Comparison of ENCODE assay signal across 32 cellular contexts in the genomic region with DNA sequence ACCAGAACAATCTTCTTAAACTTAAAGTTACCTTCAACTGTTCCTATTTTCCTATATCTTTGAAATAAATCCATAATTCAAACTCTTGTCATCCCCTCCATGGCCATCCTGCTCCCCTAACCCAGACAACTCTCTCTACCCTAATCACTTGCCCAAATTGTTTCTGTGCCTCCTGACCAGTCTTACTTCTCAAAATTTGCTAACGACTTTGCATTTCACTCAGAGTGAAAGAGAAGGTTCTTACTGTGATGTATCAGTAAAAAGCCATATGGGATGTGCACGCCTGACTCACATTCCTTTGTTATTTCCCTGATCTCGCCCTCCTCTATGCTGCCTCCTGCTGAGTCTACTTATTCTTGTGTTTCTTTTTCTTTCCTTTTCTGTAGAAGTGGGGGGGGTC.
DNase-seq lines count a peak whose midpoint lies in the region; ATAC-seq, FAIRE-seq and TF ChIP-seq lines count a peak whose summit lies in the region.
"Had no signal": no experiment of that assay in that cellular context is flagged by ENCODE, and none has a peak within 500 bp of the region (broad histone marks: within the 10 kb centered on the region; RNA-seq: fewer than 3 reads in every experiment).

No MANE protein-coding gene starts in this region.

- H3K27me3 Mint-ChIP-seq in astrocyte (ENCODE audit: low read depth, unreplicated experiment), result no peaks in the 10 kb centered on the region
- H3K27me3 Mint-ChIP-seq: stimulated activated naive B cell treated with anti-CD40 and anti-IgM and Interleukin-4, amounts not matched to agents 10 μg/mL and 1 μg/mL and 100 μg/mL, for 72 hours had no signal

- FAIRE-seq in astrocyte (lab: Jason Lieb, UNC), result no peak
- FAIRE-seq: D721Med, HepG2, urothelium cell line had no signal

- no peaks in the 10 kb centered on the region for H3K36me3 Mint-ChIP-seq in astrocyte (ENCODE audit: low read depth, unreplicated experiment)
- H3K36me3 Mint-ChIP-seq: CD14-positive monocyte; stimulated activated naive B cell treated with anti-CD40 and anti-IgM and Interleukin-4, amounts not matched to agents 10 μg/mL and 1 μg/mL and 100 μg/mL, for 72 hours had no signal

- H3K79me2 ChIP-seq in astrocyte (ENCODE audit: insufficient read depth, low read length), result no peaks in the 10 kb centered on the region

- H3K9ac ChIP-seq in astrocyte (ENCODE audit: low read length), result no peak overlapping the region

- H3K27ac ChIP-seq in astrocyte (ENCODE audit: low read depth, low read length), result no peak overlapping the region
- H3K27ac ChIP-seq: breast epithelium, coronary artery, esophagus squamous epithelium, gastrocnemius medialis, ovary, RWPE1, SK-N-MC, suprapubic skin had no signal

- TF ChIP-seq CTCF in astrocyte (IDR thresholded peaks at IDR 0.05; ENCODE audit: insufficient read depth, low read depth, low read length) (no peak), GM13976 (IDR thresholded peaks at IDR 0.05; ENCODE audit: borderline replicate concordance, control extremely low read depth, extremely low read depth, insufficient read depth, missing control alignments) (no peak)

- H3K36me3 ChIP-seq in astrocyte (ENCODE audit: insufficient read depth, low read length), result no peaks in the 10 kb centered on the region
- H3K36me3 ChIP-seq: breast epithelium, esophagus squamous epithelium, gastrocnemius medialis, ovary, suprapubic skin had no signal

- no peaks in the 10 kb centered on the region for H3K9me3 Mint-ChIP-seq in astrocyte (ENCODE audit: unreplicated experiment)
- H3K9me3 Mint-ChIP-seq: nephron; stimulated activated naive B cell treated with anti-CD40 and anti-IgM and Interleukin-4, amounts not matched to agents 10 μg/mL and 1 μg/mL and 100 μg/mL, for 72 hours had no signal

- no peak overlapping the region for H3K4me3 Mint-ChIP-seq in astrocyte (ENCODE audit: unreplicated experiment)
- H3K4me3 Mint-ChIP-seq: activated CD8-positive, alpha-beta T cell treated with anti-CD3 and anti-CD28 coated beads, Interleukin-2, amount 10 ng/mL, durations not matched to agents 7 days and 5 days; CD14-positive monocyte; nephron; stimulated activated naive B cell treated with anti-CD40 and anti-IgM and Interleukin-4, amounts not matched to agents 10 μg/mL and 1 μg/mL and 100 μg/mL, for 72 hours; T-helper 17 cell had no signal

- no peak overlapping the region for H3K4me3 ChIP-seq in astrocyte (ENCODE audit: insufficient read depth, low read depth, low read length)
- H3K4me3 ChIP-seq: breast epithelium, coronary artery, esophagus squamous epithelium, gastrocnemius medialis, ovary, SK-N-MC, suprapubic skin had no signal

- no peak overlapping the region for H2AFZ ChIP-seq in astrocyte (ENCODE audit: low read depth, low read length)

- ATAC-seq in GM19438 (IDR thresholded peaks at IDR 0.05; ENCODE audit: low read depth, unreplicated experiment) (peak; percentile 75), HG03196 (IDR thresholded peaks at IDR 0.05; ENCODE audit: unreplicated experiment) (peak; percentile 76)
- ATAC-seq: activated CD8-positive, alpha-beta T cell treated with anti-CD3 and anti-CD28 coated beads, Interleukin-2, amount 10 ng/mL, durations not matched to agents 7 days and 5 days; gastrocnemius medialis; HepG2; right cardiac atrium; stimulated activated naive B cell treated with anti-CD40 and anti-IgM and Interleukin-4, amounts not matched to agents 10 μg/mL and 1 μg/mL and 100 μg/mL, for 72 hours; T-helper 17 cell had no signal

- in situ Hi-C loops in GM13976 (cut with MboI; ENCODE audit: low sequenced_read_pairs, unreplicated experiment), result no loop called here

- H3K27ac Mint-ChIP-seq in astrocyte (ENCODE audit: unreplicated experiment), result no peak overlapping the region
- H3K27ac Mint-ChIP-seq: activated CD8-positive, alpha-beta T cell treated with anti-CD3 and anti-CD28 coated beads, Interleukin-2, amount 10 ng/mL, durations not matched to agents 7 days and 5 days; CD14-positive monocyte; nephron; stimulated activated naive B cell treated with anti-CD40 and anti-IgM and Interleukin-4, amounts not matched to agents 10 μg/mL and 1 μg/mL and 100 μg/mL, for 72 hours; T-helper 17 cell had no signal

- no peaks in the 10 kb centered on the region for H4K20me1 ChIP-seq in astrocyte (ENCODE audit: insufficient read depth, low read length)

- H3K27me3 ChIP-seq in astrocyte (ENCODE audit: insufficient read depth, low read length), result no peaks in the 10 kb centered on the region
- H3K27me3 ChIP-seq: breast epithelium, gastrocnemius medialis, ovary, suprapubic skin had no signal

- no peaks in the 10 kb centered on the region for H3K4me1 ChIP-seq in astrocyte (ENCODE audit: insufficient read depth, low read length)
- H3K4me1 ChIP-seq: breast epithelium, esophagus squamous epithelium, gastrocnemius medialis, suprapubic skin had no signal

- DNase-seq in EH (ENCODE audit: low read depth), result peak; percentile 1
- DNase-seq in astrocyte (ENCODE audit: low read depth), result no peak
- no peak for DNase-seq in ureter (ENCODE audit: low spot score)
- DNase-seq in GM13976 (ENCODE audit: low spot score), result no peak
- DNase-seq in activated effector memory CD4-positive, alpha-beta T cell treated with Interleukin-2 at 50 U/mL for 16 hours, result no peak
- no peak for DNase-seq in cerebellum (ENCODE audit: low spot score)
- DNase-seq: activated CD8-positive, alpha-beta T cell treated with anti-CD3 and anti-CD28 coated beads, Interleukin-2, amount 10 ng/mL, durations not matched to agents 7 days and 5 days; EL; esophagus squamous epithelium; gastrocnemius medialis; hypothalamus; Kasumi-1; NCI-H1105 treated with DMSO at 0.1 percent for 48 hours; NCI-H2029; NCI-H526 treated with DMSO at 0.1 percent for 48 hours; ovary; right cardiac atrium; stimulated activated CD4-positive, alpha-beta T cell treated with anti-CD3 and anti-CD28 coated beads, Interleukin-4, amount 100 ng/mL, for 24 hours; stimulated activated naive B cell treated with anti-CD40 and anti-IgM and Interleukin-4, amounts not matched to agents 10 μg/mL and 1 μg/mL and 100 μg/mL, for 72 hours; T-helper 17 cell had no signal

- no peaks in the 10 kb centered on the region for H3K9me3 ChIP-seq in astrocyte (ENCODE audit: insufficient read depth, low read depth, low read length)
- H3K9me3 ChIP-seq: breast epithelium, esophagus squamous epithelium, gastrocnemius medialis, ovary, suprapubic skin had no signal

- H3K4me1 Mint-ChIP-seq in astrocyte (ENCODE audit: low read depth, unreplicated experiment), result peaks cover 14% of the 10 kb centered on the region
- H3K4me1 Mint-ChIP-seq: CD14-positive monocyte; nephron; stimulated activated naive B cell treated with anti-CD40 and anti-IgM and Interleukin-4, amounts not matched to agents 10 μg/mL and 1 μg/mL and 100 μg/mL, for 72 hours; T-helper 17 cell had no signal

- H3K4me2 ChIP-seq in astrocyte (ENCODE audit: low read length), result peak overlapping the region; percentile 22
